23 cellular contexts compared by ENCODE assay signal in the genomic region with DNA sequence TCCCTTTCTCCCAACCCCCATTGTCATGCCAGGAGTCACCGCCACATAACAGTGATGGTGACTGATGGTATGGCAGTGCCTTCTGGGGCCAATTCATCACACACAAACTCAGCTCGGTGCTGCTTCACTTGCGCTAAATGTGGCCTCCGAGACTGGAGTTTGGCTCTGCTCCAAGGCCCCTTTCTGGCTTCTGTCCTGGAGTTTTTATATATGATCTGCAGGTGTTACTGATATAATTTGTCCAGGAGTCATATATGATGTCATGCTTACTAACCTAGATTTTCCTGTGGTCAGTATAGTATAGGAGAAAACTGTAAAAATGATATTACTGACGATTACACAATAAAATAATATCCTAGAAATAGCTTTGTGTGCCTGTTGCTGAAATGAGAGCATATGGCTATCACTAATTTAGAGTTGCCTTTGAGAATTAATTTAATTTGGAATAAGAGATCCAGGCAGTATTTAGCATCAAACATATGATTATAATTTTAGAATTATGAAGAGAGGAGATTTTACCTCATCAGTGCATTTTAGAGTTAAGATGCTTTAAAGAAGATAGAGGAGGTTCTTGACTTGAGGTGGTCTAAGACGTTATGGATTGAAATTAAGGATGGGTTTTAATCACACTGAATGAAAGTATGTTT.
DNase-seq lines count a peak whose midpoint lies in the region; ATAC-seq and TF ChIP-seq lines count a peak whose summit lies in the region.
"Had no signal": no experiment of that assay in that cellular context is flagged by ENCODE, and none has a peak within 500 bp of the region (broad histone marks: within the 10 kb centered on the region; RNA-seq: fewer than 3 reads in every experiment).

No MANE protein-coding gene starts in this region.

- no peak for ATAC-seq in GM23338
- ATAC-seq in HG02678 (IDR thresholded peaks at IDR 0.05; ENCODE audit: unreplicated experiment): no peak
- ATAC-seq: activated CD4-positive, alpha-beta T cell treated with anti-CD3 and anti-CD28 coated beads for 36 hours; activated T-cell treated with anti-CD3 and anti-CD28 coated beads, Interleukin-2, amount 50 U/mL, for 4 hours; CD8-positive, alpha-beta T cell; effector memory CD8-positive, alpha-beta T cell; foreskin keratinocyte; K562; left cardiac atrium; Panc1; T-helper 17 cell had no signal

- H3K4me1 ChIP-seq in GM23338 (ENCODE audit: insufficient read depth): no peaks in the 10 kb centered on the region
- H3K4me1 ChIP-seq: breast epithelium, foreskin keratinocyte, tibial nerve had no signal

- no peaks in the 10 kb centered on the region for H4K20me1 ChIP-seq in GM23338 (replicated peaks; ENCODE audit: insufficient read depth)

- H3K9me3 Mint-ChIP-seq in GM23338: peaks cover 15% of the 10 kb centered on the region
- H3K9me3 Mint-ChIP-seq in activated CD4-positive, alpha-beta memory T cell treated with anti-CD3 and anti-CD28 coated beads for 36 hours: peaks cover 6% of the 10 kb centered on the region
- H3K9me3 Mint-ChIP-seq: effector memory CD8-positive, alpha-beta T cell had no signal

- no peak overlapping the region for H3K27ac ChIP-seq in GM23338 (ENCODE audit: low read depth)
- H3K27ac ChIP-seq: breast epithelium, coronary artery, foreskin keratinocyte, tibial nerve had no signal

- no peak overlapping the region for H3K4me2 ChIP-seq in GM23338

- H3K4me3 ChIP-seq in GM23338: no peak overlapping the region
- H3K4me3 ChIP-seq: breast epithelium, coronary artery, K562, tibial nerve had no signal

- no peak overlapping the region for H3K27ac Mint-ChIP-seq in GM23338
- H3K27ac Mint-ChIP-seq in activated CD4-positive, alpha-beta memory T cell treated with anti-CD3 and anti-CD28 coated beads for 36 hours: no peak overlapping the region
- H3K27ac Mint-ChIP-seq: activated CD4-positive, alpha-beta T cell treated with anti-CD3 and anti-CD28 coated beads for 36 hours; CD8-positive, alpha-beta T cell; effector memory CD8-positive, alpha-beta T cell; memory B cell; T-helper 17 cell had no signal

- no peak overlapping the region for H3K4me3 Mint-ChIP-seq in GM23338
- H3K4me3 Mint-ChIP-seq in activated CD4-positive, alpha-beta memory T cell treated with anti-CD3 and anti-CD28 coated beads for 36 hours: no peak overlapping the region
- H3K4me3 Mint-ChIP-seq: activated CD4-positive, alpha-beta T cell treated with anti-CD3 and anti-CD28 coated beads for 36 hours; activated T-cell treated with anti-CD3 and anti-CD28 coated beads, Interleukin-2, amount 50 U/mL, for 4 hours; CD8-positive, alpha-beta T cell; effector memory CD8-positive, alpha-beta T cell; memory B cell; T-helper 17 cell had no signal

- intact Hi-C loops in activated CD4-positive, alpha-beta memory T cell treated with anti-CD3 and anti-CD28 coated beads for 36 hours (cut with micrococcal nuclease): no loop called here

- H3K27me3 Mint-ChIP-seq in GM23338 (ENCODE audit: insufficient read depth, low read depth, poor library complexity): no peaks in the 10 kb centered on the region
- no peaks in the 10 kb centered on the region for H3K27me3 Mint-ChIP-seq in activated CD4-positive, alpha-beta memory T cell treated with anti-CD3 and anti-CD28 coated beads for 36 hours
- H3K27me3 Mint-ChIP-seq: activated CD4-positive, alpha-beta T cell treated with anti-CD3 and anti-CD28 coated beads for 36 hours; effector memory CD8-positive, alpha-beta T cell; memory B cell; T-helper 17 cell had no signal

- no peaks in the 10 kb centered on the region for H3K27me3 ChIP-seq in GM23338 (ENCODE audit: insufficient read depth)
- H3K27me3 ChIP-seq: breast epithelium, foreskin keratinocyte, tibial nerve had no signal

- H3K79me2 ChIP-seq in GM23338 (replicated peaks; ENCODE audit: insufficient read depth): no peaks in the 10 kb centered on the region

- no peak overlapping the region for H2AFZ ChIP-seq in GM23338

- H3K36me3 ChIP-seq in GM23338 (ENCODE audit: insufficient read depth): 0 out of 2 replicates have a peak, but pooled peaks cover 3% of the 10 kb centered on the region
- H3K36me3 ChIP-seq: tibial nerve had no signal

- H3K4me1 Mint-ChIP-seq in GM23338: no peaks in the 10 kb centered on the region
- H3K4me1 Mint-ChIP-seq in activated CD4-positive, alpha-beta memory T cell treated with anti-CD3 and anti-CD28 coated beads for 36 hours (ENCODE audit: low read depth): no peaks in the 10 kb centered on the region
- H3K4me1 Mint-ChIP-seq: activated CD4-positive, alpha-beta T cell treated with anti-CD3 and anti-CD28 coated beads for 36 hours had no signal

- CTCF ChIA-PET in activated CD4-positive, alpha-beta memory T cell treated with anti-CD3 and anti-CD28 coated beads for 36 hours (lab: Charles Lee): no interaction called here

- DNase-seq in NCI-H2029 (lab: John Stamatoyannopoulos, UW) (peak; percentile 13), NCI-H2029 treated with DMSO at 0.1 percent for 48 hours (lab: John Stamatoyannopoulos, UW) (no peak), GM23338 (ENCODE audit: low spot score) (peak; percentile 6), NCI-H446 (lab: John Stamatoyannopoulos, UW) (peak; percentile 43 to 66), cerebellum (ENCODE audit: low spot score) (peak; percentile 44), OCI-M2 (lab: John Stamatoyannopoulos, UW; ENCODE audit: unreplicated experiment) (no peak)
- DNase-seq in activated CD4-positive, alpha-beta memory T cell treated with anti-CD3 and anti-CD28 coated beads for 36 hours: no peak
- DNase-seq: 8988T; activated CD4-positive, alpha-beta T cell treated with anti-CD3 and anti-CD28 coated beads for 36 hours; activated T-cell treated with anti-CD3 and anti-CD28 coated beads, Interleukin-2, amount 50 U/mL, for 4 hours; CD8-positive, alpha-beta T cell; effector memory CD8-positive, alpha-beta T cell; foreskin keratinocyte; left cardiac atrium; NCI-H1930; T-helper 17 cell had no signal

- TF ChIP-seq CTCF in GM23338 (conservative IDR thresholded peaks at IDR 0.05; ENCODE audit: low read depth in 2 of 2): no peak

- POLR2A ChIA-PET in activated CD4-positive, alpha-beta memory T cell treated with anti-CD3 and anti-CD28 coated beads for 36 hours (lab: Charles Lee): no interaction called here

- H3K36me3 Mint-ChIP-seq in GM23338 (ENCODE audit: low read depth): peaks cover 12% of the 10 kb centered on the region; the same call in 2 of the 3 replicates
- peaks cover 1% of the 10 kb centered on the region for H3K36me3 Mint-ChIP-seq in activated CD4-positive, alpha-beta memory T cell treated with anti-CD3 and anti-CD28 coated beads for 36 hours
- H3K36me3 Mint-ChIP-seq: CD8-positive, alpha-beta T cell; memory B cell had no signal

- H3F3A ChIP-seq in GM23338 (replicated peaks; ENCODE audit: low read depth): no peaks in the 10 kb centered on the region

- H3K9me2 ChIP-seq in GM23338 (ENCODE audit: insufficient read depth): no peaks in the 10 kb centered on the region

TF ChIP-seq in GM23338, 12 proteins besides CTCF, POLR2A, EP300 and RAD21 (continues in another document):
- TF ChIP-seq POLR2AphosphoS5 (IDR thresholded peaks at IDR 0.05; ENCODE audit: low read depth): no peak
- TF ChIP-seq ZNF331 (CRISPR knock-in tag; IDR thresholded peaks at IDR 0.05; ENCODE audit: low read depth): no peak
- TF ChIP-seq EZH2phosphoT487 (IDR thresholded peaks at IDR 0.05; ENCODE audit: unreplicated experiment): no peak
- no peak for TF ChIP-seq CREB1 (CRISPR knock-in tag; IDR thresholded peaks at IDR 0.05; ENCODE audit: low read depth)
- no peak for TF ChIP-seq EZH2 (IDR thresholded peaks at IDR 0.05; ENCODE audit: low read depth, unreplicated experiment)
- no peak for TF ChIP-seq JUNB (IDR thresholded peaks at IDR 0.05; ENCODE audit: unreplicated experiment)
- TF ChIP-seq STAT1 (IDR thresholded peaks at IDR 0.05; ENCODE audit: unreplicated experiment): no peak
- no peak for TF ChIP-seq ETS1 (IDR thresholded peaks at IDR 0.05)
- TF ChIP-seq NANOG (IDR thresholded peaks at IDR 0.05; ENCODE audit: borderline replicate concordance): no peak

Comparison
In these comparisons a context has a peak if more than half of its experiments do, and no peak if none do; other contexts are left out.
1. DNase-seq: peak in NCI-H2029 (single experiment), GM23338 (single experiment), NCI-H446 (2 of 2) and cerebellum (single experiment); none in NCI-H2029 treated with DMSO at 0.1 percent for 48 hours (single experiment), OCI-M2 (single experiment) and activated CD4-positive, alpha-beta memory T cell treated with anti-CD3 and anti-CD28 coated beads for 36 hours (single experiment).